Comparison of ENCODE assay signal across 7 cellular contexts in genomic region chr20:59007758-59008511, GRCh38. TPM values are rescaled to one million over a fixed set of nuclear protein-coding genes. Genes with fewer than 3 reads are reported as not detected.
DNase-seq lines count a peak whose midpoint lies in the region; ATAC-seq, FAIRE-seq and TF ChIP-seq lines count a peak whose summit lies in the region.

No MANE protein-coding gene starts in this region.

- H3K27ac ChIP-seq in Peyer's patch = peak overlapping the region; percentile 91 to 99 (median 94)
- peak overlapping the region; percentile 80 to 89 (median 88) for H3K27ac ChIP-seq in esophagus muscularis mucosa (replicated peaks in 1 of 4)
- H3K27ac ChIP-seq in trophoblast cell (ENCODE audit: low read depth, low read length) = no peak overlapping the region

- peak overlapping the region; percentile 77 for H2AK5ac ChIP-seq in trophoblast cell (ENCODE audit: low read length)

- TF ChIP-seq CTCF in Peyer's patch (IDR thresholded peaks at IDR 0.05) (no peak), esophagus muscularis mucosa (IDR thresholded peaks at IDR 0.05) (no peak)

- peaks cover 0 to 14% (median 0%) of the 10 kb centered on the region in 3 donors for H3K36me3 ChIP-seq in Peyer's patch
- peaks cover 0 to 12% (median 5%) of the 10 kb centered on the region in 4 donors for H3K36me3 ChIP-seq in esophagus muscularis mucosa
- H3K36me3 ChIP-seq in trophoblast cell (ENCODE audit: control insufficient read depth in 1 of 2, insufficient read depth in 2 of 2, low read length in 2 of 2) = no peaks in the 10 kb centered on the region

- H3K4me1 ChIP-seq in Peyer's patch = peaks cover 3 to 35% (median 23%) of the 10 kb centered on the region in 4 donors
- H3K4me1 ChIP-seq in esophagus muscularis mucosa = peaks cover 37 to 68% (median 56%) of the 10 kb centered on the region in 4 donors
- H3K4me1 ChIP-seq in trophoblast cell (ENCODE audit: control insufficient read depth in 1 of 2, insufficient read depth in 2 of 2, low read length in 2 of 2) = peaks cover 31 to 33% of the 10 kb centered on the region in 2 experiments

- ATAC-seq in GM19035 (IDR thresholded peaks at IDR 0.05; ENCODE audit: unreplicated experiment) (peak; percentile 40), HG02763 (IDR thresholded peaks at IDR 0.05; ENCODE audit: unreplicated experiment) (peak; percentile 27)

- peak overlapping the region; percentile 30 for H2AFZ ChIP-seq in trophoblast cell (ENCODE audit: insufficient read depth, low read length, poor library complexity)

- H3K14ac ChIP-seq in trophoblast cell (ENCODE audit: low read length) = no peak overlapping the region

- peak in 2 of 3 donors; percentile 88 to 89 for DNase-seq in Peyer's patch
- no peak for DNase-seq in esophagus muscularis mucosa (ENCODE audit: extremely low spot score)
- DNase-seq in trophoblast cell = peak; percentile 49 to 55
- DNase-seq in T-helper 9 cell = no peak
- no peak for DNase-seq in HTR-8/SVneo (ENCODE audit: insufficient read length, low spot score)

- H3K79me2 ChIP-seq in trophoblast cell (ENCODE audit: control insufficient read depth, insufficient read depth, low read length, poor library complexity) = peaks cover 7% of the 10 kb centered on the region

- H3K27me3 ChIP-seq in Peyer's patch (no peaks in the 10 kb centered on the region), esophagus muscularis mucosa (no peaks in the 10 kb centered on the region), trophoblast cell (ENCODE audit: insufficient read depth, low read length) (no peaks in the 10 kb centered on the region)

- TF ChIP-seq POLR2A in Peyer's patch (IDR thresholded peaks at IDR 0.05) (no peak), esophagus muscularis mucosa (IDR thresholded peaks at IDR 0.05; ENCODE audit: low read depth) (no peak)

- H3K4me3 ChIP-seq in Peyer's patch (peak overlapping the region; percentile 66 to 88 (median 81)), esophagus muscularis mucosa (peak overlapping the region; percentile 71 to 91 (median 86)), trophoblast cell (ENCODE audit: low read depth, low read length) (no peak overlapping the region)

- H2BK5ac ChIP-seq in trophoblast cell (ENCODE audit: low read depth, low read length, poor library complexity) = no peak overlapping the region

- no peak overlapping the region for H4K12ac ChIP-seq in trophoblast cell (ENCODE audit: low read depth, low read length)

- H3K4ac ChIP-seq in trophoblast cell (ENCODE audit: low read depth, low read length) = no peak overlapping the region

- intact Hi-C loops in esophagus muscularis mucosa (cut with DNase I) = no loop called here

- WGBS in esophagus muscularis mucosa = 77% methylated on average over 17 of the region's 20 CpGs
- no CpG with 5 or more reads among the region's 20 CpGs for WGBS in trophoblast cell (ENCODE audit: extremely low coverage, insufficient coverage, insufficient read length)

- H2BK12ac ChIP-seq in trophoblast cell (ENCODE audit: low read length) = peak overlapping the region; percentile 53

- peak overlapping the region; percentile 2 for H3K18ac ChIP-seq in trophoblast cell (ENCODE audit: low read length)

- peak overlapping the region; percentile 80 for H3K4me2 ChIP-seq in trophoblast cell (ENCODE audit: low read length)

- peak overlapping the region; percentile 69 for H2BK120ac ChIP-seq in trophoblast cell (ENCODE audit: insufficient read depth, low read length, poor library complexity)

- no peak for FAIRE-seq in HTR-8/SVneo (lab: Jason Lieb, UNC)

- H3K23ac ChIP-seq in trophoblast cell (ENCODE audit: low read length) = no peak overlapping the region

- H3K9me3 ChIP-seq in Peyer's patch (no peaks in the 10 kb centered on the region), esophagus muscularis mucosa (no peaks in the 10 kb centered on the region), trophoblast cell (ENCODE audit: insufficient read depth, low read depth, low read length) (no peaks in the 10 kb centered on the region)

- peak overlapping the region; percentile 94 for H4K8ac ChIP-seq in trophoblast cell (ENCODE audit: low read depth, low read length)

- H3K9ac ChIP-seq in trophoblast cell (ENCODE audit: low read length) = no peak overlapping the region

- H3K79me1 ChIP-seq in trophoblast cell (ENCODE audit: low read length) = peaks cover 26% of the 10 kb centered on the region

- peak overlapping the region; percentile 83 for H4K91ac ChIP-seq in trophoblast cell (ENCODE audit: low read depth, low read length)

- TF ChIP-seq EP300 in esophagus muscularis mucosa (IDR thresholded peaks at IDR 0.05) = no peak

RNA-seq across cellular contexts. Expression of gene CTSZ, which starts 0.9 kb away (rescaled TPM):
- total RNA-seq in Peyer's patch (100 to 1,000 TPM in 3 of 4 donors, 10 to 100 TPM in 1; 78.4 to 310 (median 274) TPM), esophagus muscularis mucosa (100 to 1,000 TPM; 136 to 267 (median 190) TPM)
- polyA plus RNA-seq in trophoblast cell (2013) = 62.0 and 62.5 TPM in 2 replicates

RNA-seq across cellular contexts. Expression of gene TUBB1, which starts 11.3 kb away (rescaled TPM):
- total RNA-seq in Peyer's patch (not detected), esophagus muscularis mucosa (under 1 TPM in 2 of 4 donors, not detected in 2; under 0.01 to 0.83 TPM)
- polyA plus RNA-seq in trophoblast cell (2013) = 0.12 TPM in 2 replicates

RNA-seq across cellular contexts. Expression of gene ATP5F1E, which starts 24.2 kb away (rescaled TPM):
- total RNA-seq in Peyer's patch = 10 to 100 TPM; 20.6 to 34.0 (median 26.8) TPM
- 10 to 100 TPM; 30.8 to 44.0 (median 37.2) TPM for total RNA-seq in esophagus muscularis mucosa
- 59.8 and 60.8 TPM in 2 replicates for polyA plus RNA-seq in trophoblast cell (2013)

RNA-seq across cellular contexts. Expression of gene NELFCD, which starts 26.9 kb away (rescaled TPM):
- total RNA-seq in Peyer's patch (10 to 100 TPM; 39.6 to 98.2 (median 65.1) TPM), esophagus muscularis mucosa (10 to 100 TPM; 30.5 to 41.5 (median 34.9) TPM)
- 40.7 and 44.1 TPM in 2 replicates for polyA plus RNA-seq in trophoblast cell (2013)

RNA-seq across cellular contexts. Expression of gene PRELID3B, which starts 34.7 kb away (rescaled TPM):
- total RNA-seq in Peyer's patch (100 to 1,000 TPM in 2 of 4 donors, 10 to 100 TPM in 2; 44.6 to 148 (median 86.5) TPM), esophagus muscularis mucosa (10 to 100 TPM; 32.0 to 48.4 (median 36.6) TPM)
- polyA plus RNA-seq in trophoblast cell (2013) = 15.5 and 16.5 TPM in 2 replicates

Comparison
In these comparisons a context has a peak if more than half of its experiments do, and no peak if none do; other contexts are left out.
1. DNase-seq: peak in Peyer's patch (2 of 3) and trophoblast cell (2 of 2); none in esophagus muscularis mucosa (single experiment), T-helper 9 cell (single experiment) and HTR-8/SVneo (single experiment).